Comparison of ENCODE assay signal across 31 cellular contexts in genomic region chr15:79401301-79401700, GRCh38.
"Had no signal": no experiment of that assay in that cellular context is flagged by ENCODE, and none has a peak within 500 bp of the region (broad histone marks: within the 10 kb centered on the region; RNA-seq: fewer than 3 reads in every experiment).

No MANE protein-coding gene starts in this region.

- H3K4me3 ChIP-seq: esophagus squamous epithelium, gastroesophageal sphincter, heart right ventricle had no signal

- H3K4me1 Mint-ChIP-seq: activated B cell treated with CpG ODN at 0.5 μM for 24 hours, T-helper 17 cell had no signal

- H3K9me3 ChIP-seq: esophagus squamous epithelium, gastroesophageal sphincter, heart right ventricle had no signal

- H3K4me3 Mint-ChIP-seq: activated B cell treated with CpG ODN at 0.5 μM for 24 hours; activated CD8-positive, alpha-beta T cell treated with anti-CD3 and anti-CD28 coated beads for 36 hours; activated naive CD8-positive, alpha-beta T cell; activated T-cell treated with anti-CD3 and anti-CD28 coated beads, Interleukin-2, amount 50 U/mL, for 4 hours; activated T-helper 17 cell treated with anti-CD3 and anti-CD28 coated beads, Interleukin-2, amount 50 U/mL, for 72 hours; effector memory CD8-positive, alpha-beta T cell; T-helper 17 cell; T-helper 2 cell treated with Interferon-gamma antibody and Interleukin-4, amounts not matched to agents 5 μg/mL and 100 μg/mL, for 36 hours had no signal

- H3K4me1 ChIP-seq: esophagus squamous epithelium, gastroesophageal sphincter, heart right ventricle had no signal

- DNase-seq: activated B cell treated with CpG ODN at 0.5 μM for 24 hours; activated CD4-positive, alpha-beta T cell treated with anti-CD3 and anti-CD28 coated beads for 48 hours; activated CD4-positive, alpha-beta T cell treated with anti-CD3 and anti-CD28 coated beads, Interleukin-2, amount 50 U/mL, for 1 hour; activated CD4-positive, alpha-beta T cell treated with anti-CD3 and anti-CD28 coated beads, Interleukin-2, amount 50 U/mL, for 48 hours; activated CD8-positive, alpha-beta memory T cell treated with anti-CD3 and anti-CD28 coated beads for 24 hours; activated CD8-positive, alpha-beta T cell treated with anti-CD3 and anti-CD28 coated beads for 36 hours; activated effector memory CD4-positive, alpha-beta T cell treated with Interleukin-2 at 50 U/mL for 16 hours; activated gamma-delta T cell treated with Interleukin-2 at 50 U/mL for 16 hours; activated naive CD4-positive, alpha-beta T cell treated with anti-CD3 and anti-CD28 coated beads, Interleukin-2, amount 50 U/mL, for 16 hours; activated naive CD4-positive, alpha-beta T cell treated with Interleukin-2 at 50 U/mL for 16 hours; activated T-cell treated with anti-CD3 and anti-CD28 coated beads, Interleukin-2, amount 50 U/mL, for 4 hours; amniotic stem cell; anterior cingulate cortex; brain microvascular endothelial cell; caudate nucleus; cortex of kidney; dermis blood vessel endothelial cell; effector CD4-positive, alpha-beta T cell; effector memory CD8-positive, alpha-beta T cell; esophagus squamous epithelium; foreskin melanocyte; heart right ventricle; T-helper 17 cell; T1000; WERI-Rb-1 had no signal

- H3K27me3 ChIP-seq: brain microvascular endothelial cell, esophagus squamous epithelium, gastroesophageal sphincter had no signal

- H3K9me3 Mint-ChIP-seq: activated B cell treated with CpG ODN at 0.5 μM for 24 hours; activated CD8-positive, alpha-beta T cell treated with anti-CD3 and anti-CD28 coated beads for 36 hours; activated T-cell treated with anti-CD3 and anti-CD28 coated beads, Interleukin-2, amount 50 U/mL, for 4 hours; effector memory CD8-positive, alpha-beta T cell; T-helper 2 cell treated with Interferon-gamma antibody and Interleukin-4, amounts not matched to agents 5 μg/mL and 100 μg/mL, for 36 hours had no signal

- ATAC-seq: activated CD4-positive, CD25-positive, alpha-beta regulatory T cell treated with anti-CD3 and anti-CD28 coated beads, Interleukin-2, amount 50 U/mL, for 24 hours; activated CD8-positive, alpha-beta T cell treated with anti-CD3 and anti-CD28 coated beads for 36 hours; activated T-cell treated with anti-CD3 and anti-CD28 coated beads, Interleukin-2, amount 50 U/mL, for 4 hours; activated T-helper 17 cell treated with anti-CD3 and anti-CD28 coated beads, Interleukin-2, amount 50 U/mL, for 72 hours; effector memory CD8-positive, alpha-beta T cell; gastroesophageal sphincter; heart right ventricle; T-helper 17 cell had no signal

- H3K27me3 Mint-ChIP-seq: activated B cell treated with CpG ODN at 0.5 μM for 24 hours; activated CD8-positive, alpha-beta T cell treated with anti-CD3 and anti-CD28 coated beads for 36 hours; activated naive CD8-positive, alpha-beta T cell; activated T-helper 17 cell treated with anti-CD3 and anti-CD28 coated beads, Interleukin-2, amount 50 U/mL, for 72 hours; effector memory CD8-positive, alpha-beta T cell had no signal

- H3K36me3 ChIP-seq: brain microvascular endothelial cell, esophagus squamous epithelium, gastroesophageal sphincter, heart right ventricle, WERI-Rb-1 had no signal

- H3K27ac ChIP-seq: brain microvascular endothelial cell, epithelial cell of prostate, esophagus squamous epithelium, gastroesophageal sphincter, heart right ventricle, WERI-Rb-1 had no signal

- H3K27ac Mint-ChIP-seq: activated B cell treated with CpG ODN at 0.5 μM for 24 hours; activated CD8-positive, alpha-beta T cell treated with anti-CD3 and anti-CD28 coated beads for 36 hours; activated naive CD8-positive, alpha-beta T cell; activated T-helper 17 cell treated with anti-CD3 and anti-CD28 coated beads, Interleukin-2, amount 50 U/mL, for 72 hours; effector memory CD8-positive, alpha-beta T cell; T-helper 17 cell; T-helper 2 cell treated with Interferon-gamma antibody and Interleukin-4, amounts not matched to agents 5 μg/mL and 100 μg/mL, for 36 hours had no signal
